In the genomic region with DNA sequence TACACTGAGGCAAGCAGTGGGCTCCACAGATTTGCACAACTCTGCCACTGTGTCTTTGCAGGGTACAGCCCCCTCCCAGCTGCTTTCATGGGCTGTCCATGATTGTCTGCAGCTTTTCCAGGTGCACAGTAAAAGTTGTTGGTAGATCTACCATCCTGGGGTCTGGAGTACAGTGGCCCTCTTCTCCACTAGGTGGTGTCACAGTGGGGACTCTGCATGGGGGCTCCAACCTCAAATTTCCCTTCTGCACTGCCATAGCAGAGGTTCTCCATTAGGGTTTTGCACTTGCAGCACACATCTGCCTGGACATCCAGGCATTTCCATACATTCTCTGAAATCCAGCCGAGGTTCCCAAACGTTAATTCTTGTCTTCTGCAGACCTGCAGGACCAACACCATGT, we compare ENCODE assay signal across 1 cellular context.
TF ChIP-seq lines count a peak whose summit lies in the region.

No MANE protein-coding gene starts in this region.

TF ChIP-seq in GM23338, 12 proteins besides CTCF, POLR2A, EP300 and RAD21 (continued from another document):
- TF ChIP-seq, protein P1, sequence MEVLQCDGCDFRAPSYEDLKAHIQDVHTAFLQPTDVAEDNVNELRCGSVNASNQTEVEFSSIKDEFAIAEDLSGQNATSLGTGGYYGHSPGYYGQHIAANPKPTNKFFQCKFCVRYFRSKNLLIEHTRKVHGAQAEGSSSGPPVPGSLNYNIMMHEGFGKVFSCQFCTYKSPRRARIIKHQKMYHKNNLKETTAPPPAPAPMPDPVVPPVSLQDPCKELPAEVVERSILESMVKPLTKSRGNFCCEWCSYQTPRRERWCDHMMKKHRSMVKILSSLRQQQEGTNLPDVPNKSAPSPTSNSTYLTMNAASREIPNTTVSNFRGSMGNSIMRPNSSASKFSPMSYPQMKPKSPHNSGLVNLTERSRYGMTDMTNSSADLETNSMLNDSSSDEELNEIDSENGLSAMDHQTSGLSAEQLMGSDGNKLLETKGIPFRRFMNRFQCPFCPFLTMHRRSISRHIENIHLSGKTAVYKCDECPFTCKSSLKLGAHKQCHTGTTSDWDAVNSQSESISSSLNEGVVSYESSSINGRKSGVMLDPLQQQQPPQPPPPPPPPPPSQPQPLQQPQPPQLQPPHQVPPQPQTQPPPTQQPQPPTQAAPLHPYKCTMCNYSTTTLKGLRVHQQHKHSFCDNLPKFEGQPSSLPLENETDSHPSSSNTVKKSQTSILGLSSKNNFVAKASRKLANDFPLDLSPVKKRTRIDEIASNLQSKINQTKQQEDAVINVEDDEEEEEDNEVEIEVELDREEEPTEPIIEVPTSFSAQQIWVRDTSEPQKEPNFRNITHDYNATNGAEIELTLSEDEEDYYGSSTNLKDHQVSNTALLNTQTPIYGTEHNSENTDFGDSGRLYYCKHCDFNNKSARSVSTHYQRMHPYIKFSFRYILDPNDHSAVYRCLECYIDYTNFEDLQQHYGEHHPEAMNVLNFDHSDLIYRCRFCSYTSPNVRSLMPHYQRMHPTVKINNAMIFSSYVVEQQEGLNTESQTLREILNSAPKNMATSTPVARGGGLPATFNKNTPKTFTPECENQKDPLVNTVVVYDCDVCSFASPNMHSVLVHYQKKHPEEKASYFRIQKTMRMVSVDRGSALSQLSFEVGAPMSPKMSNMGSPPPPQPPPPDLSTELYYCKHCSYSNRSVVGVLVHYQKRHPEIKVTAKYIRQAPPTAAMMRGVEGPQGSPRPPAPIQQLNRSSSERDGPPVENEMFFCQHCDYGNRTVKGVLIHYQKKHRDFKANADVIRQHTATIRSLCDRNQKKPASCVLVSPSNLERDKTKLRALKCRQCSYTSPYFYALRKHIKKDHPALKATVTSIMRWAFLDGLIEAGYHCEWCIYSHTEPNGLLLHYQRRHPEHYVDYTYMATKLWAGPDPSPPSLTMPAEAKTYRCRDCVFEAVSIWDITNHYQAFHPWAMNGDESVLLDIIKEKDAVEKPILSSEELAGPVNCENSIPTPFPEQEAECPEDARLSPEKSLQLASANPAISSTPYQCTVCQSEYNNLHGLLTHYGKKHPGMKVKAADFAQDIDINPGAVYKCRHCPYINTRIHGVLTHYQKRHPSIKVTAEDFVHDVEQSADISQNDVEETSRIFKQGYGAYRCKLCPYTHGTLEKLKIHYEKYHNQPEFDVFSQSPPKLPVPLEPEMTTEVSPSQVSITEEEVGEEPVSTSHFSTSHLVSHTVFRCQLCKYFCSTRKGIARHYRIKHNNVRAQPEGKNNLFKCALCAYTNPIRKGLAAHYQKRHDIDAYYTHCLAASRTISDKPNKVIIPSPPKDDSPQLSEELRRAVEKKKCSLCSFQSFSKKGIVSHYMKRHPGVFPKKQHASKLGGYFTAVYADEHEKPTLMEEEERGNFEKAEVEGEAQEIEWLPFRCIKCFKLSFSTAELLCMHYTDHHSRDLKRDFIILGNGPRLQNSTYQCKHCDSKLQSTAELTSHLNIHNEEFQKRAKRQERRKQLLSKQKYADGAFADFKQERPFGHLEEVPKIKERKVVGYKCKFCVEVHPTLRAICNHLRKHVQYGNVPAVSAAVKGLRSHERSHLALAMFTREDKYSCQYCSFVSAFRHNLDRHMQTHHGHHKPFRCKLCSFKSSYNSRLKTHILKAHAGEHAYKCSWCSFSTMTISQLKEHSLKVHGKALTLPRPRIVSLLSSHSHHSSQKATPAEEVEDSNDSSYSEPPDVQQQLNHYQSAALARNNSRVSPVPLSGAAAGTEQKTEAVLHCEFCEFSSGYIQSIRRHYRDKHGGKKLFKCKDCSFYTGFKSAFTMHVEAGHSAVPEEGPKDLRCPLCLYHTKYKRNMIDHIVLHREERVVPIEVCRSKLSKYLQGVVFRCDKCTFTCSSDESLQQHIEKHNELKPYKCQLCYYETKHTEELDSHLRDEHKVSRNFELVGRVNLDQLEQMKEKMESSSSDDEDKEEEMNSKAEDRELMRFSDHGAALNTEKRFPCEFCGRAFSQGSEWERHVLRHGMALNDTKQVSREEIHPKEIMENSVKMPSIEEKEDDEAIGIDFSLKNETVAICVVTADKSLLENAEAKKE (CRISPR knock-in tag; IDR thresholded peaks at IDR 0.05): no peak
- TF ChIP-seq ETS1 (IDR thresholded peaks at IDR 0.05): no peak
- TF ChIP-seq STAT1 (IDR thresholded peaks at IDR 0.05; ENCODE audit: unreplicated experiment): no peak
- TF ChIP-seq CREB1 (CRISPR knock-in tag; IDR thresholded peaks at IDR 0.05; ENCODE audit: low read depth): no peak
- no peak for TF ChIP-seq EZH2 (IDR thresholded peaks at IDR 0.05; ENCODE audit: low read depth, unreplicated experiment)
- TF ChIP-seq JUNB (IDR thresholded peaks at IDR 0.05; ENCODE audit: unreplicated experiment): no peak
- no peak for TF ChIP-seq NANOG (IDR thresholded peaks at IDR 0.05; ENCODE audit: borderline replicate concordance)
- TF ChIP-seq, protein P2, sequence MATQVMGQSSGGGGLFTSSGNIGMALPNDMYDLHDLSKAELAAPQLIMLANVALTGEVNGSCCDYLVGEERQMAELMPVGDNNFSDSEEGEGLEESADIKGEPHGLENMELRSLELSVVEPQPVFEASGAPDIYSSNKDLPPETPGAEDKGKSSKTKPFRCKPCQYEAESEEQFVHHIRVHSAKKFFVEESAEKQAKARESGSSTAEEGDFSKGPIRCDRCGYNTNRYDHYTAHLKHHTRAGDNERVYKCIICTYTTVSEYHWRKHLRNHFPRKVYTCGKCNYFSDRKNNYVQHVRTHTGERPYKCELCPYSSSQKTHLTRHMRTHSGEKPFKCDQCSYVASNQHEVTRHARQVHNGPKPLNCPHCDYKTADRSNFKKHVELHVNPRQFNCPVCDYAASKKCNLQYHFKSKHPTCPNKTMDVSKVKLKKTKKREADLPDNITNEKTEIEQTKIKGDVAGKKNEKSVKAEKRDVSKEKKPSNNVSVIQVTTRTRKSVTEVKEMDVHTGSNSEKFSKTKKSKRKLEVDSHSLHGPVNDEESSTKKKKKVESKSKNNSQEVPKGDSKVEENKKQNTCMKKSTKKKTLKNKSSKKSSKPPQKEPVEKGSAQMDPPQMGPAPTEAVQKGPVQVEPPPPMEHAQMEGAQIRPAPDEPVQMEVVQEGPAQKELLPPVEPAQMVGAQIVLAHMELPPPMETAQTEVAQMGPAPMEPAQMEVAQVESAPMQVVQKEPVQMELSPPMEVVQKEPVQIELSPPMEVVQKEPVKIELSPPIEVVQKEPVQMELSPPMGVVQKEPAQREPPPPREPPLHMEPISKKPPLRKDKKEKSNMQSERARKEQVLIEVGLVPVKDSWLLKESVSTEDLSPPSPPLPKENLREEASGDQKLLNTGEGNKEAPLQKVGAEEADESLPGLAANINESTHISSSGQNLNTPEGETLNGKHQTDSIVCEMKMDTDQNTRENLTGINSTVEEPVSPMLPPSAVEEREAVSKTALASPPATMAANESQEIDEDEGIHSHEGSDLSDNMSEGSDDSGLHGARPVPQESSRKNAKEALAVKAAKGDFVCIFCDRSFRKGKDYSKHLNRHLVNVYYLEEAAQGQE (IDR thresholded peaks at IDR 0.05; ENCODE audit: unreplicated experiment): no peak
